In genomic region chr17:81118308-81119221, GRCh38 we compare ENCODE assay signal across 1 cellular context.
TF ChIP-seq lines count a peak whose summit lies in the region.

No MANE protein-coding gene starts in this region.

TF ChIP-seq in SK-N-SH, 30 proteins besides CTCF, POLR2A, EP300 and RAD21 (continued from another document):
- TF ChIP-seq USF1 (IDR thresholded peaks at IDR 0.05; ENCODE audit: borderline replicate concordance, low read depth) (no peak), TCF12 (IDR thresholded peaks at IDR 0.05) (no peak)
